Comparison of ENCODE assay signal across 32 cellular contexts in the genomic region with DNA sequence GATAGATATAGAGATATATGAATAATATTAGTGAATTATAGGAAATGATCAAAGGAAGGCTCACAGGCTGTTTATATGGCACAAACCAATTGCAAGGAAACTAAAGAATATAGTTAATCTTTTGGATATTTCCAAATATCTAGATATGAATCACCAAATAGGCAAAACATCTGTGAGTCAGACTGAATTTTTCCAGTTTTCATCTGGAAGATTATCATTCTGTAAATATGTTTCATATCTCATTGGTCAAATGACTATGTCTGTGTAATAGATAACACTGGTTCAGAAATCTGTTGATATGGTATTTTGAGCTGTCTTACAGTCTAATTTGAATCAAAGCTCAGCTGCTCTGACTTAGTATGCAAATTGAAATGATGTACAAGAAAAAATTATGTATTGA.
"Had no signal": no experiment of that assay in that cellular context is flagged by ENCODE, and none has a peak within 500 bp of the region (broad histone marks: within the 10 kb centered on the region; RNA-seq: fewer than 3 reads in every experiment).

No MANE protein-coding gene starts in this region.

- ATAC-seq: activated CD8-positive, alpha-beta memory T cell treated with anti-CD3 and anti-CD28 coated beads, Interleukin-2, amount 10 ng/mL, durations not matched to agents 7 days and 5 days; activated CD8-positive, alpha-beta T cell treated with anti-CD3 and anti-CD28 coated beads, Interleukin-2, amount 10 ng/mL, durations not matched to agents 7 days and 5 days; activated naive CD8-positive, alpha-beta T cell treated with anti-CD3 and anti-CD28 coated beads, Interleukin-2, amount 50 U/mL, for 24 hours had no signal

- H3K4me3 Mint-ChIP-seq: activated B cell treated with CpG ODN at 0.5 μM for 24 hours; activated CD4-positive, alpha-beta memory T cell treated with anti-CD3 and anti-CD28 coated beads for 36 hours; activated CD4-positive, alpha-beta T cell treated with anti-CD3 and anti-CD28 coated beads, Interleukin-2, amount 10 ng/mL, durations not matched to agents 24 days and 14 days; activated CD8-positive, alpha-beta memory T cell treated with anti-CD3 and anti-CD28 coated beads, Interleukin-2, amount 10 ng/mL, durations not matched to agents 7 days and 5 days; activated CD8-positive, alpha-beta T cell treated with anti-CD3 and anti-CD28 coated beads, Interleukin-2, amount 10 ng/mL, durations not matched to agents 7 days and 5 days; activated naive CD4-positive, alpha-beta T cell treated with anti-CD3 and anti-CD28 coated beads, Interleukin-2, amount 10 ng/mL, durations not matched to agents 7 days and 5 days; activated naive CD4-positive, alpha-beta T cell treated with anti-CD3 and anti-CD28 coated beads, Interleukin-2, amount 50 U/mL, for 24 hours; activated naive CD8-positive, alpha-beta T cell; activated naive CD8-positive, alpha-beta T cell treated with anti-CD3 and anti-CD28 coated beads, Interleukin-2, amount 10 ng/mL, durations not matched to agents 7 days and 5 days; activated naive CD8-positive, alpha-beta T cell treated with anti-CD3 and anti-CD28 coated beads, Interleukin-2, amount 50 U/mL, for 24 hours; activated T-cell treated with anti-CD3 and anti-CD28 coated beads, Interleukin-2, amount 50 U/mL, for 24 hours; brain; T-helper 1 cell treated with Interleukin-12 subunit alpha and Interleukin-12 subunit beta and Interleukin-4 antibody, amounts not matched to agents 30 μg/mL and 1 μg/mL, for 36 hours; T-helper 2 cell treated with Interferon-gamma antibody and Interleukin-4, amounts not matched to agents 5 μg/mL and 100 μg/mL, for 36 hours had no signal

- H3K36me3 Mint-ChIP-seq: activated CD4-positive, alpha-beta memory T cell treated with anti-CD3 and anti-CD28 coated beads for 36 hours; activated CD8-positive, alpha-beta memory T cell treated with anti-CD3 and anti-CD28 coated beads, Interleukin-2, amount 10 ng/mL, durations not matched to agents 7 days and 5 days; activated naive CD4-positive, alpha-beta T cell treated with anti-CD3 and anti-CD28 coated beads, Interleukin-2, amount 10 ng/mL, durations not matched to agents 7 days and 5 days; activated naive CD4-positive, alpha-beta T cell treated with anti-CD3 and anti-CD28 coated beads, Interleukin-2, amount 50 U/mL, for 24 hours; activated naive CD8-positive, alpha-beta T cell; activated naive CD8-positive, alpha-beta T cell treated with anti-CD3 and anti-CD28 coated beads, Interleukin-2, amount 10 ng/mL, durations not matched to agents 7 days and 5 days; brain had no signal

- H3K27ac Mint-ChIP-seq: activated B cell treated with CpG ODN at 0.5 μM for 24 hours; activated CD4-positive, alpha-beta memory T cell treated with anti-CD3 and anti-CD28 coated beads for 36 hours; activated CD4-positive, alpha-beta T cell treated with anti-CD3 and anti-CD28 coated beads, Interleukin-2, amount 10 ng/mL, durations not matched to agents 24 days and 14 days; activated CD8-positive, alpha-beta memory T cell treated with anti-CD3 and anti-CD28 coated beads, Interleukin-2, amount 10 ng/mL, durations not matched to agents 7 days and 5 days; activated CD8-positive, alpha-beta T cell treated with anti-CD3 and anti-CD28 coated beads, Interleukin-2, amount 10 ng/mL, durations not matched to agents 7 days and 5 days; activated naive CD4-positive, alpha-beta T cell treated with anti-CD3 and anti-CD28 coated beads, Interleukin-2, amount 10 ng/mL, durations not matched to agents 7 days and 5 days; activated naive CD4-positive, alpha-beta T cell treated with anti-CD3 and anti-CD28 coated beads, Interleukin-2, amount 50 U/mL, for 24 hours; activated naive CD8-positive, alpha-beta T cell; activated naive CD8-positive, alpha-beta T cell treated with anti-CD3 and anti-CD28 coated beads, Interleukin-2, amount 10 ng/mL, durations not matched to agents 7 days and 5 days; activated naive CD8-positive, alpha-beta T cell treated with anti-CD3 and anti-CD28 coated beads, Interleukin-2, amount 50 U/mL, for 24 hours; activated T-cell treated with anti-CD3 and anti-CD28 coated beads, Interleukin-2, amount 50 U/mL, for 24 hours; activated T-helper 2 cell treated with anti-CD3 and anti-CD28 coated beads, Interferon-gamma antibody, Interleukin-2, Interleukin-4, amounts not matched to agents 10 μg/mL and 5 μg/mL and 100 μg/mL, durations not matched to agents 14 hours and 24 hours and 36 hours; brain; T-helper 1 cell treated with Interleukin-12 subunit alpha and Interleukin-12 subunit beta and Interleukin-4 antibody, amounts not matched to agents 30 μg/mL and 1 μg/mL, for 36 hours; T-helper 2 cell treated with Interferon-gamma antibody and Interleukin-4, amounts not matched to agents 5 μg/mL and 100 μg/mL, for 36 hours had no signal

- FAIRE-seq: TTC549 had no signal

- H3K27me3 Mint-ChIP-seq: activated B cell treated with CpG ODN at 0.5 μM for 24 hours; activated CD4-positive, alpha-beta memory T cell treated with anti-CD3 and anti-CD28 coated beads for 36 hours; activated CD4-positive, alpha-beta T cell treated with anti-CD3 and anti-CD28 coated beads, Interleukin-2, amount 10 ng/mL, durations not matched to agents 24 days and 14 days; activated CD8-positive, alpha-beta memory T cell treated with anti-CD3 and anti-CD28 coated beads, Interleukin-2, amount 10 ng/mL, durations not matched to agents 7 days and 5 days; activated naive CD4-positive, alpha-beta T cell treated with anti-CD3 and anti-CD28 coated beads, Interleukin-2, amount 10 ng/mL, durations not matched to agents 7 days and 5 days; activated naive CD4-positive, alpha-beta T cell treated with anti-CD3 and anti-CD28 coated beads, Interleukin-2, amount 50 U/mL, for 24 hours; activated naive CD8-positive, alpha-beta T cell; activated naive CD8-positive, alpha-beta T cell treated with anti-CD3 and anti-CD28 coated beads, Interleukin-2, amount 10 ng/mL, durations not matched to agents 7 days and 5 days; activated naive CD8-positive, alpha-beta T cell treated with anti-CD3 and anti-CD28 coated beads, Interleukin-2, amount 50 U/mL, for 24 hours had no signal

- H3K4me1 Mint-ChIP-seq: activated B cell treated with CpG ODN at 0.5 μM for 24 hours; activated CD4-positive, alpha-beta T cell treated with anti-CD3 and anti-CD28 coated beads, Interleukin-2, amount 10 ng/mL, durations not matched to agents 24 days and 14 days; activated CD8-positive, alpha-beta memory T cell treated with anti-CD3 and anti-CD28 coated beads, Interleukin-2, amount 10 ng/mL, durations not matched to agents 7 days and 5 days; activated naive CD4-positive, alpha-beta T cell treated with anti-CD3 and anti-CD28 coated beads, Interleukin-2, amount 10 ng/mL, durations not matched to agents 7 days and 5 days; activated naive CD4-positive, alpha-beta T cell treated with anti-CD3 and anti-CD28 coated beads, Interleukin-2, amount 50 U/mL, for 24 hours; activated naive CD8-positive, alpha-beta T cell treated with anti-CD3 and anti-CD28 coated beads, Interleukin-2, amount 10 ng/mL, durations not matched to agents 7 days and 5 days; activated naive CD8-positive, alpha-beta T cell treated with anti-CD3 and anti-CD28 coated beads, Interleukin-2, amount 50 U/mL, for 24 hours; brain had no signal

- H3K9me3 Mint-ChIP-seq: activated CD4-positive, alpha-beta memory T cell treated with anti-CD3 and anti-CD28 coated beads for 36 hours; activated naive CD4-positive, alpha-beta T cell treated with anti-CD3 and anti-CD28 coated beads, Interleukin-2, amount 10 ng/mL, durations not matched to agents 7 days and 5 days; activated naive CD4-positive, alpha-beta T cell treated with anti-CD3 and anti-CD28 coated beads, Interleukin-2, amount 50 U/mL, for 24 hours; activated naive CD8-positive, alpha-beta T cell treated with anti-CD3 and anti-CD28 coated beads, Interleukin-2, amount 10 ng/mL, durations not matched to agents 7 days and 5 days; activated T-cell treated with anti-CD3 and anti-CD28 coated beads, Interleukin-2, amount 50 U/mL, for 24 hours; T-helper 2 cell treated with Interferon-gamma antibody and Interleukin-4, amounts not matched to agents 5 μg/mL and 100 μg/mL, for 36 hours had no signal

- DNase-seq: activated B cell treated with CpG ODN at 0.5 μM for 24 hours; activated CD4-positive, alpha-beta memory T cell treated with anti-CD3 and anti-CD28 coated beads for 36 hours; activated CD4-positive, alpha-beta T cell treated with anti-CD3 and anti-CD28 coated beads for 4 hours; activated CD4-positive, alpha-beta T cell treated with anti-CD3 and anti-CD28 coated beads, Interleukin-2, amount 10 ng/mL, durations not matched to agents 24 days and 14 days; activated CD4-positive, alpha-beta T cell treated with anti-CD3 and anti-CD28 coated beads, Interleukin-2, amount 50 U/mL, for 1 hour; activated CD4-positive, alpha-beta T cell treated with anti-CD3 and anti-CD28 coated beads, Interleukin-2, amount 50 U/mL, for 4 hours; activated CD4-positive, CD25-positive, alpha-beta regulatory T cell treated with anti-CD3 and anti-CD28 coated beads, Interleukin-2, amount 50 U/mL, for 72 hours; activated CD8-positive, alpha-beta memory T cell treated with anti-CD3 and anti-CD28 coated beads for 24 hours; activated CD8-positive, alpha-beta memory T cell treated with anti-CD3 and anti-CD28 coated beads, Interleukin-2, amount 10 ng/mL, durations not matched to agents 7 days and 5 days; activated CD8-positive, alpha-beta memory T cell treated with anti-CD3 and anti-CD28 coated beads, Interleukin-2, amount 50 U/mL, for 48 hours; activated CD8-positive, alpha-beta T cell treated with anti-CD3 and anti-CD28 coated beads, Interleukin-2, amount 10 ng/mL, durations not matched to agents 7 days and 5 days; activated effector memory CD4-positive, alpha-beta T cell treated with Interleukin-2 at 50 U/mL for 16 hours; activated gamma-delta T cell; activated naive CD4-positive, alpha-beta T cell treated with anti-CD3 and anti-CD28 coated beads, Interleukin-2, amount 10 ng/mL, durations not matched to agents 7 days and 5 days; activated naive CD4-positive, alpha-beta T cell treated with Interleukin-2 at 50 U/mL for 16 hours; activated naive CD8-positive, alpha-beta T cell treated with anti-CD3 and anti-CD28 coated beads, Interleukin-2, amount 10 ng/mL, durations not matched to agents 7 days and 5 days; activated naive CD8-positive, alpha-beta T cell treated with anti-CD3 and anti-CD28 coated beads, Interleukin-2, amount 50 U/mL, for 24 hours; activated T-cell treated with anti-CD3 and anti-CD28 coated beads, Interleukin-2, amount 50 U/mL, for 24 hours; activated T-cell treated with anti-CD3 and anti-CD28 coated beads, Interleukin-2, amount 50 U/mL, for 48 hours; amniotic stem cell; aorta; central memory CD4-positive, alpha-beta T cell; T-helper 1 cell; T-helper 2 cell; T-helper 9 cell had no signal
